ENCODE assay signal across 8 cellular contexts in the genomic region with DNA sequence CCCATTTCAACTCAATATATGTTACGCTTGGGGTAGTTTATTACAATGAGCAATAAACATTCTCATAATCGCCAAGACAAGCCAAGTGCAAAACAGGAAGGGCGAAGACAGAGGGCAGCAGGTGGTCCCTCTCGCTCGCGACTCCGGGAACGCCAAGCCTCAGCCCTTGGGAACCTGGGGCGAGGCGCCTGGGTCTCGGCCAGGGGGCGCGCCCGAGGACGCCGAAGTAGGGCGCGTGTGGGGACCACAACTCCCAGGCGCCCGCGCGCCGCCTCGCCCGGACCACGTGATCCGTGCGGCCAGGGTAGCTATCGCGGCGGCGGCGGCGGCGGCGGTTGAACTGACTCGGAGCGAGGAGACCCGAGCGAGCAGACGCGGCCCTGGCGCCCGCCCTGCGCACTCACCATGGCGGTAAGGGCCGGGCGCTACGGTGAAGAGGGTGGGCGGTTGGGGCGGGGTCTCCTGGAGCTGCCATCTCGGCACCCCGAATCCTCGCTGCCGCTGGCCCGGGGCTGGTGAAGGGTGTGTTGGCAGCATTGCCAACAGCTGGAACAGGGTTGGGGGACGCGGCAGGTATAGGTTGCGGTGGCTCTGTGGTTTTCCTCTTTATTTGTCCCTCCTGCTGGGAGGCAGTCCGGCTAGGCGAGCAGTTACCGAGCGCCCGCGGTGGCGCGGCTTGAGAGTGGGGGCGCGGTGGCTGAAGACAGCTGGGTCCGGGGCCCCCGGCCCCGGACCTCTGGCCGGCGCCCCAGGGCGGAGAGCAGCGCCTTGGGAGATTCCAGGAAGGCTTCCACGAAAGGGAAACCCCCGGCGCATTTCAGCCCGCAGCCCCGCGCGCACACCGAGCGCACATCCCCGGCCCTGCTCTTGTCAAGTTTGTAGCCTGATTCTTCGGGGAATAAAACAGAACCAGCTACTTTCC. TPM values are rescaled to one million over a fixed set of nuclear protein-coding genes. Genes with fewer than 3 reads are reported as not detected.
DNase-seq lines count a peak whose midpoint lies in the region; ATAC-seq and TF ChIP-seq lines count a peak whose summit lies in the region.

A gene with protein sequence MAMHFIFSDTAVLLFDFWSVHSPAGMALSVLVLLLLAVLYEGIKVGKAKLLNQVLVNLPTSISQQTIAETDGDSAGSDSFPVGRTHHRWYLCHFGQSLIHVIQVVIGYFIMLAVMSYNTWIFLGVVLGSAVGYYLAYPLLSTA (plus strand): TSS at position 338 of the 922 bp plus-strand sequence. CDS start 68 bp downstream, at position 406.

- DNase-seq in DND-41 (peak; percentile 85), RPMI8226 (peak; percentile 81), fibroblast of villous mesenchyme (ENCODE audit: low read depth) (peak; percentile 88)
- peak; percentile 95 for DNase-seq in activated effector memory CD4-positive, alpha-beta T cell treated with anti-CD3 and anti-CD28 coated beads, Interleukin-2, amount 50 U/mL, for 16 hours
- DNase-seq in stimulated activated naive CD8-positive, alpha-beta T cell treated with anti-CD3 and anti-CD28 coated beads, Interleukin-15, amount 100 ng/mL, for 72 hours, result peak; percentile 89 to 90

- no peaks in the 10 kb centered on the region for H3K9me2 ChIP-seq in neural cell (ENCODE audit: insufficient read depth, low read length)

- H3K9me3 ChIP-seq in DND-41 (ENCODE audit: insufficient read depth, low read length, severe bottlenecking), result no peaks in the 10 kb centered on the region
- H3K9me3 ChIP-seq in KOPT-K1 (ENCODE audit: insufficient read depth, low read length, poor library complexity, severe bottlenecking), result no peaks in the 10 kb centered on the region
- H3K9me3 ChIP-seq in neural cell (ENCODE audit: low read length), result no peaks in the 10 kb centered on the region

- H3K9ac ChIP-seq in DND-41 (ENCODE audit: low read depth, low read length), result peak within 1 kb of the TSS; percentile 67
- peak within 1 kb of the TSS; percentile 77 for H3K9ac ChIP-seq in neural cell (ENCODE audit: low read length)

- H3K27ac Mint-ChIP-seq in stimulated activated naive CD8-positive, alpha-beta T cell treated with anti-CD3 and anti-CD28 coated beads, Interleukin-15, amount 100 ng/mL, for 72 hours, result peak within 1 kb of the TSS; percentile 26 to 95

- H3K4me1 Mint-ChIP-seq in stimulated activated naive CD8-positive, alpha-beta T cell treated with anti-CD3 and anti-CD28 coated beads, Interleukin-15, amount 100 ng/mL, for 72 hours, result peaks cover 38% of the 10 kb centered on the region

- H3K9me3 Mint-ChIP-seq in stimulated activated naive CD8-positive, alpha-beta T cell treated with anti-CD3 and anti-CD28 coated beads, Interleukin-15, amount 100 ng/mL, for 72 hours, result no peaks in the 10 kb centered on the region

- TF ChIP-seq CTCF in DND-41 (IDR thresholded peaks at IDR 0.05; ENCODE audit: borderline replicate concordance, extremely low read depth, low read length, poor library complexity, severe bottlenecking) (peak; percentile 56), fibroblast of villous mesenchyme (IDR thresholded peaks at IDR 0.05; ENCODE audit: insufficient read depth, low read depth, low read length) (peak; percentile 47), neural cell (IDR thresholded peaks at IDR 0.05; ENCODE audit: poor library complexity, severe bottlenecking) (peak; percentile 69)

- no peaks in the 10 kb centered on the region for H4K20me1 ChIP-seq in DND-41 (ENCODE audit: insufficient read depth, low read length)
- no peaks in the 10 kb centered on the region for H4K20me1 ChIP-seq in neural cell (ENCODE audit: insufficient read depth)

- H3K36me3 ChIP-seq in DND-41 (ENCODE audit: insufficient read depth, low read length), result no peaks in the 10 kb centered on the region
- H3K36me3 ChIP-seq in KOPT-K1 (ENCODE audit: insufficient read depth, low read length), result no peaks in the 10 kb centered on the region
- no peaks in the 10 kb centered on the region for H3K36me3 ChIP-seq in neural cell (ENCODE audit: insufficient read depth, low read length)

- H3K4me3 ChIP-seq in DND-41 (ENCODE audit: low read depth in 1 of 2, low read length in 2 of 2) (peak within 1 kb of the TSS; percentile 68 to 91; a peak in 3 of 4 replicates), fibroblast of villous mesenchyme (ENCODE audit: low read depth, low read length) (peak within 1 kb of the TSS; percentile 97), neural cell (ENCODE audit: low read length) (peak within 1 kb of the TSS; percentile 96)

- peak; percentile 28 for TF ChIP-seq RAD21 in neural cell (conservative IDR thresholded peaks at IDR 0.05)

- no peak for TF ChIP-seq EP300 in neural cell (conservative IDR thresholded peaks at IDR 0.05; ENCODE audit: poor library complexity, severe bottlenecking)

- H3K27ac ChIP-seq in DND-41 (ENCODE audit: low read length) (peak within 1 kb of the TSS; percentile 67), KOPT-K1 (ENCODE audit: low read depth, low read length, poor library complexity, severe bottlenecking) (peak within 1 kb of the TSS; percentile 62), neural cell (ENCODE audit: low read length) (peak within 1 kb of the TSS; percentile 45)

- H3K27me3 Mint-ChIP-seq in stimulated activated naive CD8-positive, alpha-beta T cell treated with anti-CD3 and anti-CD28 coated beads, Interleukin-15, amount 100 ng/mL, for 72 hours, result peaks cover 4% of the 10 kb centered on the region

- H2AFZ ChIP-seq in DND-41 (ENCODE audit: low read depth, low read length), result peak within 1 kb of the TSS; percentile 91
- peak within 1 kb of the TSS; percentile 83 for H2AFZ ChIP-seq in neural cell (ENCODE audit: low read depth, low read length)

- H3K27me3 ChIP-seq in DND-41 (ENCODE audit: insufficient read depth, low read length, poor library complexity) (peaks cover 10% of the 10 kb centered on the region), neural cell (ENCODE audit: insufficient read depth, low read depth, low read length) (no peaks in the 10 kb centered on the region)

- no peaks in the 10 kb centered on the region for H3K79me2 ChIP-seq in DND-41 (ENCODE audit: insufficient read depth, low read length)
- H3K79me2 ChIP-seq in neural cell (replicated peaks; ENCODE audit: insufficient read depth, low read length), result no peaks in the 10 kb centered on the region

- H3K4me1 ChIP-seq in DND-41 (ENCODE audit: insufficient read depth, low read length), result peaks cover 29% of the 10 kb centered on the region

- H3K4me3 Mint-ChIP-seq in stimulated activated naive CD8-positive, alpha-beta T cell treated with anti-CD3 and anti-CD28 coated beads, Interleukin-15, amount 100 ng/mL, for 72 hours, result peak within 1 kb of the TSS; percentile 79 to 85

- H3F3A ChIP-seq in neural cell (ENCODE audit: insufficient read depth, low read length, poor library complexity, severe bottlenecking), result no peaks in the 10 kb centered on the region

- H3K4me2 ChIP-seq in DND-41 (ENCODE audit: insufficient read depth, low read length), result peak within 1 kb of the TSS; percentile 85
- H3K4me2 ChIP-seq in neural cell (ENCODE audit: low read length), result peak within 1 kb of the TSS; percentile 62

- peak; percentile 97 for ATAC-seq in DND-41 (ENCODE audit: insufficient read depth, low read depth)
- peak; percentile 91 for ATAC-seq in GM21737 (IDR thresholded peaks at IDR 0.05; ENCODE audit: unreplicated experiment)
- ATAC-seq in stimulated activated naive CD8-positive, alpha-beta T cell treated with anti-CD3 and anti-CD28 coated beads, Interleukin-15, amount 100 ng/mL, for 72 hours, result peak; percentile 96

TF ChIP-seq in neural cell, 6 proteins besides CTCF, POLR2A, EP300 and RAD21:
- peak; percentile 80 for TF ChIP-seq TAF1 (IDR thresholded peaks at IDR 0.05; ENCODE audit: low read depth)
- TF ChIP-seq POLR2AphosphoS5 (IDR thresholded peaks at IDR 0.05), result peak; percentile 69
- peak; percentile 47 for TF ChIP-seq SMC3 (conservative IDR thresholded peaks at IDR 0.05; ENCODE audit: poor library complexity)
- peak; percentile 74 for TF ChIP-seq MXI1 (conservative IDR thresholded peaks at IDR 0.05; ENCODE audit: poor library complexity, severe bottlenecking)
- TF ChIP-seq EZH2 (IDR thresholded peaks at IDR 0.05; ENCODE audit: borderline replicate concordance, insufficient read depth, low read length, poor library complexity, severe bottlenecking), result no peak
- peak; percentile 52 for TF ChIP-seq REST (IDR thresholded peaks at IDR 0.05; ENCODE audit: borderline replicate concordance)

RNA-seq across cellular contexts. Expression of the gene that starts here (rescaled TPM):
- 11.6 and 23.3 TPM in 2 replicates for total RNA-seq in fibroblast of villous mesenchyme
- polyA plus RNA-seq in neural cell, result 4.1 and 8.4 TPM in 2 replicates
- polyA minus RNA-seq in neural cell, result 9.7 and 9.8 TPM in 2 replicates

Comparison
In these comparisons a context has a peak if more than half of its experiments do, and no peak if none do; other contexts are left out.
1. Peak in every context shown above with its lines: DNase-seq, ATAC-seq, H3K4me3 ChIP-seq and H3K27ac ChIP-seq.